ENCODE assay signal across 32 cellular contexts in the genomic region with DNA sequence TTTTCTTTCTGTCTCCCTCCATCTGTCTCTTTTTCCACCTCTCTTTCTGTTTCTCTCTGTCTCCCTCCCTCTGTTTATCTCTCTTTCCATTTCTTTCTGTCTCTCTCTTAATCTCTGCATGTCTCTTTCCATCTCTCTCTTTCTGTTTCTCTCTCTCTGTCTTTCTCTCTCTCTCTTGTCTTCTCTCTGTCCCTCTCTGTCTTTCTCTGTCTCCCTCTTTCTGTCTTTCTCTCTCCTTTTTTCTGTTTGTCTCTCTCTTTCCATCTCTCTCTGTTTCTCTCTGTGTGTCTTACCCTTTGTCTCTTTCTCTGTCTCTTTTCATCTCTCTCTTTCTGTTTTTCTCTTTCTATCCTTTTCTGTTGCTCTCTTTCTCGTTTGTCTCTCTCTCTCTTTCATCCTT. TPM values are rescaled to one million over a fixed set of nuclear protein-coding genes. Genes with fewer than 3 reads are reported as not detected.
"Had no signal": no experiment of that assay in that cellular context is flagged by ENCODE, and none has a peak within 500 bp of the region (broad histone marks: within the 10 kb centered on the region; RNA-seq: fewer than 3 reads in every experiment).

No MANE protein-coding gene starts in this region.

- DNase-seq: activated CD4-positive, alpha-beta memory T cell treated with anti-CD3 and anti-CD28 coated beads, Interleukin-2, amount 10 ng/mL, durations not matched to agents 7 days and 5 days; activated CD4-positive, alpha-beta T cell treated with anti-CD3 and anti-CD28 coated beads for 36 hours; activated CD4-positive, alpha-beta T cell treated with anti-CD3 and anti-CD28 coated beads, Interleukin-2, amount 10 ng/mL, durations not matched to agents 24 days and 14 days; activated CD4-positive, alpha-beta T cell treated with anti-CD3 and anti-CD28 coated beads, Interleukin-2, amount 50 U/mL, for 4 hours; activated CD4-positive, CD25-positive, alpha-beta regulatory T cell; activated CD4-positive, CD25-positive, alpha-beta regulatory T cell treated with anti-CD3 and anti-CD28 coated beads, Interleukin-2, amount 50 U/mL, for 72 hours; activated CD8-positive, alpha-beta memory T cell treated with anti-CD3 and anti-CD28 coated beads, Interleukin-2, amount 50 U/mL, for 48 hours; activated effector memory CD4-positive, alpha-beta T cell treated with Interleukin-2 at 50 U/mL for 16 hours; activated gamma-delta T cell treated with Interleukin-2 at 50 U/mL for 16 hours; activated naive CD4-positive, alpha-beta T cell treated with anti-CD3 and anti-CD28 coated beads, Interleukin-2, amount 50 U/mL, for 16 hours; activated naive CD4-positive, alpha-beta T cell treated with Interleukin-2 at 50 U/mL for 16 hours; activated T-cell treated with anti-CD3 and anti-CD28 coated beads, Interleukin-2, amount 50 U/mL, for 4 hours; amniotic stem cell; anterior cingulate cortex; brain microvascular endothelial cell; effector CD4-positive, alpha-beta T cell; effector memory CD8-positive, alpha-beta T cell; erythroblast; foreskin keratinocyte; gastrocnemius medialis; glutamatergic neuron; heart left ventricle; T-helper 1 cell; T-helper 17 cell; T1000; WERI-Rb-1 had no signal

- FAIRE-seq: astrocyte, bronchial epithelial cell had no signal

- H3K4me3 ChIP-seq: coronary artery, esophagus muscularis mucosa, gastrocnemius medialis, heart left ventricle had no signal

- ATAC-seq: activated CD4-positive, alpha-beta T cell treated with anti-CD3 and anti-CD28 coated beads for 36 hours; activated T-cell treated with anti-CD3 and anti-CD28 coated beads, Interleukin-2, amount 50 U/mL, for 4 hours; activated T-helper 17 cell treated with anti-CD3 and anti-CD28 coated beads, Interleukin-2, amount 50 U/mL, for 72 hours; effector memory CD8-positive, alpha-beta T cell; foreskin keratinocyte; gastrocnemius medialis; heart left ventricle; T-helper 17 cell had no signal

- H3K9me3 ChIP-seq: esophagus muscularis mucosa, gastrocnemius medialis, heart left ventricle had no signal

- H3K27ac ChIP-seq: brain microvascular endothelial cell, coronary artery, esophagus muscularis mucosa, foreskin keratinocyte, gastrocnemius medialis, heart left ventricle, WERI-Rb-1 had no signal

- H3K36me3 ChIP-seq: brain microvascular endothelial cell, esophagus muscularis mucosa, gastrocnemius medialis, heart left ventricle, WERI-Rb-1 had no signal

- H3K27me3 ChIP-seq: brain microvascular endothelial cell, esophagus muscularis mucosa, foreskin keratinocyte, gastrocnemius medialis had no signal

- H3K4me1 ChIP-seq: esophagus muscularis mucosa, foreskin keratinocyte, gastrocnemius medialis, heart left ventricle had no signal

RNA-seq across cellular contexts. Expression of gene ARSF, which starts 34.7 kb away (rescaled TPM):
- total RNA-seq: activated CD4-positive, alpha-beta memory T cell treated with anti-CD3 and anti-CD28 coated beads, Interleukin-2, amount 10 ng/mL, durations not matched to agents 7 days and 5 days; activated CD4-positive, alpha-beta T cell treated with anti-CD3 and anti-CD28 coated beads for 36 hours; activated CD4-positive, alpha-beta T cell treated with anti-CD3 and anti-CD28 coated beads, Interleukin-2, amount 10 ng/mL, durations not matched to agents 24 days and 14 days; activated T-cell treated with anti-CD3 and anti-CD28 coated beads, Interleukin-2, amount 50 U/mL, for 4 hours; activated T-helper 17 cell treated with anti-CD3 and anti-CD28 coated beads, Interleukin-2, amount 50 U/mL, for 72 hours; astrocyte; bronchial epithelial cell; cardiac septum; foreskin keratinocyte; gastrocnemius medialis; heart left ventricle; T-helper 17 cell had no signal
- polyA plus RNA-seq: foreskin keratinocyte, heart left ventricle had no signal
